Comparison of ENCODE assay signal across 8 cellular contexts in the genomic region with DNA sequence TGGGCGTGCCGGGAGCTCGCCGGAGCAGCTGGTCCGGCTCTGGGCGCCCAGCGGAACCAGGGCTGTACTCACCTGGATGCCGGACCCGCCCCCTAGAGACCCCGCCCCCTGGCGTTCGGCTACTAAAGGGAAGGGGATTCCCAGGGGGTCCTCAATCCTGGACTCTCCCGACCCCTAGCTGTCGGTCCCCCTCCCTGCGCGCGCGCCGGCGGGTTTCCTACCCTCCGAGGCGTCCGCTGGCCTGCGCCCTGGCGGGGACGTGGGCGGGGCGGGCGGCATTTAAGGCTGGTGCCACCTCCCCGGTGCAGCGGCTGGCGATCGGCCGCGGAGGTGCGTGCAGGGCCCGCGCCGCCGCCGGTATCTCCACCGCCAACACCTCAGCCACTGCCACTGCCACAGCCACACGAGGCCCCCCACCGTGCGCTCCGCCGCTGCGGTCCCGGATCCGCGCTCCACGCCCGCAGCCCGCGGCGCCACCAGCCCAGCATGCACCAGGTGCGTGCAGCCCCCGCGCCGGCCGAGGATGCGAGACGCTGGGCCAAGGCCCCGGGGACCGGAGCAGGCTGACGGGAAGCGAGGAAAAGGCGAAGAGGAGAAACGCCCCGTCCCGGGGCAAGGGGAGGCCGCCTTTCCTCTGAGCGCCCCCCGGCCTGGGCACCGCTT. TPM values are rescaled to one million over a fixed set of nuclear protein-coding genes. Genes with fewer than 3 reads are reported as not detected.
DNase-seq lines count a peak whose midpoint lies in the region; ATAC-seq and TF ChIP-seq lines count a peak whose summit lies in the region.

A gene (plus strand): TSS at position 151 of the 663 bp plus-strand sequence. CDS start 336 bp downstream, at position 487.

- no peaks in the 10 kb centered on the region for H3K9me3 Mint-ChIP-seq in neural crest cell

- peaks cover 0 to 54% (median 33%) of the 10 kb centered on the region in 45 donors for H3K27me3 ChIP-seq in dorsolateral prefrontal cortex

- ATAC-seq in HG03354 (IDR thresholded peaks at IDR 0.05; ENCODE audit: poor library complexity, severe bottlenecking, unreplicated experiment) = no peak
- ATAC-seq in GM21786 (IDR thresholded peaks at IDR 0.05; ENCODE audit: unreplicated experiment) = no peak
- no peak for ATAC-seq in HG03159 (IDR thresholded peaks at IDR 0.05; ENCODE audit: unreplicated experiment)

- peak within 1 kb of the TSS; percentile 76 for H3K4me3 Mint-ChIP-seq in neural crest cell

- H3K4me3 ChIP-seq in dorsolateral prefrontal cortex = peak within 1 kb of the TSS in 56 of 59 donors; percentile 15 to 64 (median 47)

- DNase-seq in GM20000 (ENCODE audit: low spot score) = peak; percentile 57
- no peak for DNase-seq in dorsolateral prefrontal cortex
- DNase-seq in neural crest cell (ENCODE audit: low read depth, low spot score) = no peak
- no peak for DNase-seq in NCI-H446 (lab: John Stamatoyannopoulos, UW)

- H3K27me3 Mint-ChIP-seq in neural crest cell (ENCODE audit: low read depth) = peaks cover 48% of the 10 kb centered on the region

- intact Hi-C loops in dorsolateral prefrontal cortex (cut with DNase I) = no loop called here

- no peaks in the 10 kb centered on the region for H3K36me3 Mint-ChIP-seq in neural crest cell (ENCODE audit: low read depth)

- H3K27ac ChIP-seq in VCaP (peak within 1 kb of the TSS; percentile 24; the same call in 1 of the 2 replicates), dorsolateral prefrontal cortex (no peak within 1 kb of the TSS)

- TF ChIP-seq CTCF in GM20000 (IDR thresholded peaks at IDR 0.05; ENCODE audit: extremely low read depth, missing control alignments) (no peak), VCaP (conservative IDR thresholded peaks at IDR 0.05) (peak; percentile 12; the same call in 1 of the 2 replicates), dorsolateral prefrontal cortex (IDR thresholded peaks at IDR 0.05 in 54 of 56, conservative IDR thresholded peaks at IDR 0.05 in 2 of 56; ENCODE audit: low read depth in 1 of 56, partially characterized antibody in 56 of 56) (peak in 2 of 56 donors; percentile 10), neural crest cell (conservative IDR thresholded peaks at IDR 0.05) (peak; percentile 40)

- H3K27ac Mint-ChIP-seq in neural crest cell (ENCODE audit: unreplicated experiment) = no peak within 1 kb of the TSS

- peaks cover 35% of the 10 kb centered on the region for H3K4me1 Mint-ChIP-seq in neural crest cell

RNA-seq across cellular contexts. Expression of the gene that starts here (rescaled TPM):
- total RNA-seq in dorsolateral prefrontal cortex = under 1 TPM in 85 of 120 experiments, not detected in 35; 0.10 to 0.72 (median 0.24) TPM
- 0.12 and 0.23 TPM in 2 replicates for total RNA-seq in neural crest cell
